Comparison of ENCODE assay signal across 8 cellular contexts in the genomic region with DNA sequence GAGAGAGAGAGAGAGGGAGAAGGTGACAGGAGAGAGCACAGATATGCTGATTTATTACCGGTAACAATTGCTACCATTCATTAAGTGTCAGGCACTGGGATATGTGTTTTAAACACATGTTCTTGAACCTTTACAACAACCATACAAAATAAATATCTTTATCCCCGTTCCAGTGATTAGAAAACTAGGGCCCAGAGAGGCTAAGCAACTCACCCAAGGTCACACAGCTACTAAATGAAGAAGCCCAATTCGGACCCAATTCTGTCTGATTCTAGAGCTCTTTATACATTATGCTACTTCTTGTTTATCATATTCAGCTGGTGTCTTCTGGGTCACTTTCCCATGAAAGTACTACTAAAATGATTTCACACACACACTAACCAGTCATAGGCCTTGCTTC.
"Had no signal": no experiment of that assay in that cellular context is flagged by ENCODE, and none has a peak within 500 bp of the region (broad histone marks: within the 10 kb centered on the region; RNA-seq: fewer than 3 reads in every experiment).

No MANE protein-coding gene starts in this region.

- H2AFZ ChIP-seq: GM23248 had no signal

- H3K9me3 ChIP-seq: HAP-1 had no signal

- H3K4me3 ChIP-seq: GM23248, HAP-1 had no signal

- H3K36me3 ChIP-seq: HAP-1 had no signal

- H3K9ac ChIP-seq: GM23248, KMS-11 had no signal

- H3K27ac ChIP-seq: GM23248, KMS-11 had no signal

- FAIRE-seq: HTR-8/SVneo had no signal

- DNase-seq: GM23248, GOT3, H7, IMR-90, KBM-7 had no signal

- H3K4me1 ChIP-seq: HAP-1 had no signal

- H3K4me2 ChIP-seq: KMS-11 had no signal
